In genomic region chr12:42946776-42947435, GRCh38 we compare ENCODE assay signal across 20 cellular contexts.
DNase-seq lines count a peak whose midpoint lies in the region; ATAC-seq and TF ChIP-seq lines count a peak whose summit lies in the region.
"Had no signal": no experiment of that assay in that cellular context is flagged by ENCODE, and none has a peak within 500 bp of the region (broad histone marks: within the 10 kb centered on the region; RNA-seq: fewer than 3 reads in every experiment).

No MANE protein-coding gene starts in this region.

- no TSS peak for BruUV-seq in mammary epithelial cell (replicated peaks; lab: Mats Ljungman, UMichigan)

- no peak overlapping the region for H2BK120ac ChIP-seq in mesendoderm (ENCODE audit: low read depth, low read length)

- no peak overlapping the region for H3K23ac ChIP-seq in mesendoderm (ENCODE audit: low read length)

- DNase-seq in EH (ENCODE audit: low read depth) (peak; percentile 4), NCI-H446 treated with DMSO at 0.1 percent for 48 hours (lab: John Stamatoyannopoulos, UW) (peak; percentile 74), mammary epithelial cell (peak; percentile 53), mesendoderm (no peak), NCI-H2029 treated with DMSO at 0.1 percent for 48 hours (lab: John Stamatoyannopoulos, UW) (no peak)
- no peak for DNase-seq in stimulated activated CD4-positive, alpha-beta T cell treated with anti-CD3 and anti-CD28 coated beads, Interleukin-12 subunit alpha, Interleukin-12 subunit beta, amount 100 ng/mL, for 4 hours
- DNase-seq: Caco-2; cerebellar nuclear complex; EL; IMR-90; naive thymus-derived CD8-positive, alpha-beta T cell; NCI-H1105; NCI-H2107; stimulated activated CD4-positive, alpha-beta T cell treated with anti-CD3 and anti-CD28 coated beads, Interleukin-2, amount 100 ng/mL, for 48 hours; uterus had no signal

- H3K56ac ChIP-seq in mesendoderm (ENCODE audit: low read length), result no peak overlapping the region

- peak overlapping the region; percentile 68 for H3K18ac ChIP-seq in mesendoderm (ENCODE audit: low read length)

- CTCF ChIA-PET in mammary epithelial cell (lab: Charles Lee; ENCODE audit: low non-redundant PET), result no interaction called here

- H3K4me3 ChIP-seq in mammary epithelial cell (replicated peaks in 1 of 3; ENCODE audit: insufficient read depth in 1 of 3, low read depth in 2 of 3, low read length in 3 of 3) (no peak overlapping the region), mesendoderm (ENCODE audit: low read length) (no peak overlapping the region)
- H3K4me3 ChIP-seq: BLaER1 treated with 17β-estradiol and CSF1 and Interleukin-3, amounts not matched to agents 10 nM and 100 nM; uterus had no signal

- peak overlapping the region; percentile 17 for H2AFZ ChIP-seq in mammary epithelial cell (ENCODE audit: low read depth, low read length)

- H3K4me1 ChIP-seq in mammary epithelial cell (ENCODE audit: insufficient read depth, low read length) (peaks cover 18% of the 10 kb centered on the region), mesendoderm (ENCODE audit: control insufficient read depth, low read depth, low read length) (no peaks in the 10 kb centered on the region)
- H3K4me1 ChIP-seq: Caco-2, uterus had no signal

- no peak overlapping the region for H2AK5ac ChIP-seq in mesendoderm (ENCODE audit: low read length)

- no peak overlapping the region for H2BK15ac ChIP-seq in mesendoderm (replicated peaks; ENCODE audit: low read depth)

- H3K9me3 ChIP-seq in mammary epithelial cell (replicated peaks; ENCODE audit: insufficient read depth, low read length), result peaks cover 15% of the 10 kb centered on the region
- H3K9me3 ChIP-seq: uterus had no signal

- 61% methylated on average over 2 of the region's 2 CpGs for WGBS in mammary epithelial cell (ENCODE audit: low coverage, missing lambda C conversion rate)
- WGBS in mesendoderm (ENCODE audit: extremely low coverage, insufficient coverage, low lambda C conversion rate), result no CpG with 5 or more reads among the region's 2 CpGs

- H3K9ac ChIP-seq in mammary epithelial cell (ENCODE audit: insufficient read depth, low read length) (no peak overlapping the region), mesendoderm (ENCODE audit: low read length) (no peak overlapping the region)
- H3K9ac ChIP-seq: BLaER1 treated with 17β-estradiol and CSF1 and Interleukin-3, amounts not matched to agents 10 nM and 100 nM had no signal

- H4K20me1 ChIP-seq in mammary epithelial cell (ENCODE audit: insufficient read depth, low read length), result no peaks in the 10 kb centered on the region
- H4K20me1 ChIP-seq: BLaER1 treated with 17β-estradiol and CSF1 and Interleukin-3, amounts not matched to agents 10 nM and 100 nM had no signal

- no peak overlapping the region for H2BK5ac ChIP-seq in mesendoderm (ENCODE audit: low read length)

- ATAC-seq in HG02840 (IDR thresholded peaks at IDR 0.05; ENCODE audit: low FRiP score, unreplicated experiment), result no peak
- ATAC-seq: left lobe of liver; naive thymus-derived CD8-positive, alpha-beta T cell; stimulated activated effector memory CD8-positive, alpha-beta T cell treated with anti-CD3 and anti-CD28 coated beads, Interleukin-12 subunit alpha, Interleukin-12 subunit beta, amount 100 ng/mL, for 72 hours had no signal

- H4K8ac ChIP-seq in mesendoderm (ENCODE audit: low read depth, low read length), result no peak overlapping the region

- dilution Hi-C loops in mammary epithelial cell (cut with HindIII; ENCODE audit: low sequenced_read_pairs), result no loop called here

- no peak overlapping the region for H4K5ac ChIP-seq in mesendoderm (ENCODE audit: low read length)

- TF ChIP-seq CTCF in mammary epithelial cell (conservative IDR thresholded peaks at IDR 0.05 in 1 of 2, IDR thresholded peaks at IDR 0.05 in 1 of 2; ENCODE audit: extremely low read depth in 1 of 2, insufficient read depth in 1 of 2, low read depth in 1 of 2, low read length in 2 of 2), result no peak

- H3K79me2 ChIP-seq in mammary epithelial cell (ENCODE audit: insufficient read depth, low read length) (no peaks in the 10 kb centered on the region), mesendoderm (ENCODE audit: control insufficient read depth, insufficient read depth, low read length) (no peaks in the 10 kb centered on the region)

- H3K36me3 ChIP-seq in mammary epithelial cell (ENCODE audit: insufficient read depth, low read length), result no peaks in the 10 kb centered on the region
- no peaks in the 10 kb centered on the region for H3K36me3 ChIP-seq in mesendoderm (ENCODE audit: control insufficient read depth, insufficient read depth, low read length)
- H3K36me3 ChIP-seq: BLaER1 treated with 17β-estradiol and CSF1 and Interleukin-3, amounts not matched to agents 10 nM and 100 nM; uterus had no signal

- H3K27ac ChIP-seq in mammary epithelial cell (ENCODE audit: insufficient read depth, low read depth, low read length) (no peak overlapping the region), mesendoderm (ENCODE audit: low read depth, low read length) (no peak overlapping the region)
- H3K27ac ChIP-seq: BLaER1 treated with 17β-estradiol and CSF1 and Interleukin-3, amounts not matched to agents 10 nM and 100 nM; HL-60; uterus had no signal

- no peak overlapping the region for H3K4ac ChIP-seq in mesendoderm (ENCODE audit: low read depth, low read length)

- H3K4me2 ChIP-seq in mammary epithelial cell (ENCODE audit: insufficient read depth, low read depth, low read length) (no peak overlapping the region), mesendoderm (ENCODE audit: low read length) (no peak overlapping the region)
- H3K4me2 ChIP-seq: BLaER1 treated with 17β-estradiol and CSF1 and Interleukin-3, amounts not matched to agents 10 nM and 100 nM had no signal

- intact Hi-C loops in mammary epithelial cell (cut with micrococcal nuclease), result no loop called here

- no peaks in the 10 kb centered on the region for H3K27me3 ChIP-seq in mammary epithelial cell (ENCODE audit: insufficient read depth, low read length)
- no peaks in the 10 kb centered on the region for H3K27me3 ChIP-seq in mesendoderm (ENCODE audit: insufficient read depth, low read length, poor library complexity)
- H3K27me3 ChIP-seq: BLaER1 treated with 17β-estradiol and CSF1 and Interleukin-3, amounts not matched to agents 10 nM and 100 nM; uterus had no signal

- in situ Hi-C loops in mammary epithelial cell (cut with MboI; ENCODE audit: low sequenced_read_pairs in 2 of 2), result no loop called here

- H3K79me1 ChIP-seq in mesendoderm (ENCODE audit: low read length), result no peaks in the 10 kb centered on the region

Comparison
In these comparisons a context has a peak if more than half of its experiments do, and no peak if none do; other contexts are left out.
1. DNase-seq: peak in EH (single experiment), NCI-H446 treated with DMSO at 0.1 percent for 48 hours (single experiment) and mammary epithelial cell (single experiment); none in mesendoderm (single experiment), stimulated activated CD4-positive, alpha-beta T cell treated with anti-CD3 and anti-CD28 coated beads, Interleukin-12 subunit alpha, Interleukin-12 subunit beta, amount 100 ng/mL, for 4 hours (single experiment) and NCI-H2029 treated with DMSO at 0.1 percent for 48 hours (single experiment).